ENCODE assay signal across 12 cellular contexts in the genomic region with DNA sequence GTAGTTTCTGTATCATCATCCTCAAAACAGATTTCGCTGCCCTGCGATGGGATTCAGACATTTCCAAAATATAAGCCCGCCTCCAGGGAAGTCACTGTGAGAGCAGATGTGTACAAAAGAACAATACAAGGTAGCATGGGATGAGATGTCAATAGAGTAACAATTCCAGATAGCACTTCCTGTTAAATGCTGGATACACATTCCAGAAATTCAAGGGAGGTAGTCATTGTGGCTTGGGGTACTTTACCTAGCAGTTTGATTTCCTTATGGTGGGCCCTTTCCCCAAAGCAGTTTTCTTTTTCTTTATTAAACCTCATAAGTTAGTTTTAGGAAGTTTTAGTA. TPM values are rescaled to one million over a fixed set of nuclear protein-coding genes. Genes with fewer than 3 reads are reported as not detected.
A peak's percentile ranks its signal among the peaks of the same experiment; 100 is the strongest.
DNase-seq lines count a peak whose midpoint lies in the region; ATAC-seq, FAIRE-seq and TF ChIP-seq lines count a peak whose summit lies in the region.
"Had no signal": no experiment of that assay in that cellular context is flagged by ENCODE, and none has a peak within 500 bp of the region (broad histone marks: within the 10 kb centered on the region; RNA-seq: fewer than 3 reads in every experiment).

No MANE protein-coding gene starts in this region.

- no peaks in the 10 kb centered on the region for H3K27me3 ChIP-seq in SJCRH30
- peaks cover 2% of the 10 kb centered on the region for H3K27me3 ChIP-seq in trophoblast cell (ENCODE audit: insufficient read depth, low read length)
- no peaks in the 10 kb centered on the region for H3K27me3 ChIP-seq in small intestine (ENCODE audit: control insufficient read depth in 2 of 2, insufficient read depth in 2 of 2, low read length in 2 of 2)

- TF ChIP-seq CTCF in fibroblast of the aortic adventitia (IDR thresholded peaks at IDR 0.05; ENCODE audit: insufficient read depth, low read length) = no peak
- no peak for TF ChIP-seq CTCF in omental fat pad (IDR thresholded peaks at IDR 0.05)

- peak overlapping the region; percentile 83 for H3K4me2 ChIP-seq in trophoblast cell (ENCODE audit: low read length)

- H3K27ac ChIP-seq in SJCRH30 (peak overlapping the region; percentile 63; the same call in 1 of the 2 replicates), trophoblast cell (ENCODE audit: low read depth, low read length) (peak overlapping the region; percentile 27), small intestine (ENCODE audit: low read depth in 1 of 2, low read length in 1 of 2) (no peak overlapping the region)

- H3K79me2 ChIP-seq in trophoblast cell (ENCODE audit: control insufficient read depth, insufficient read depth, low read length, poor library complexity) = peaks cover 23% of the 10 kb centered on the region

- H3K18ac ChIP-seq in trophoblast cell (ENCODE audit: low read length) = no peak overlapping the region

- no CpG with 5 or more reads among the region's 3 CpGs for WGBS in trophoblast cell (ENCODE audit: extremely low coverage, insufficient coverage, insufficient read length)
- WGBS in small intestine, 3 donors = 58 to 90% (median 86%) methylated on average over 3 of the region's 3 CpGs

- H3K4me1 ChIP-seq in SJCRH30 = peaks cover 30% of the 10 kb centered on the region
- peaks cover 0 to 8% of the 10 kb centered on the region in 2 experiments for H3K4me1 ChIP-seq in trophoblast cell (ENCODE audit: control insufficient read depth in 1 of 2, insufficient read depth in 2 of 2, low read length in 2 of 2)
- H3K4me1 ChIP-seq in small intestine (ENCODE audit: control insufficient read depth in 2 of 2, insufficient read depth in 1 of 2, low read depth in 1 of 2, low read length in 1 of 2) = peaks cover 0 to 10% of the 10 kb centered on the region in 2 donors

- H3K9ac ChIP-seq in trophoblast cell (ENCODE audit: low read length) = no peak overlapping the region

- FAIRE-seq in small intestine (lab: Jason Lieb, UNC) = no peak
- FAIRE-seq: islet of Langerhans had no signal

- H4K8ac ChIP-seq in trophoblast cell (ENCODE audit: low read depth, low read length) = no peak overlapping the region

- no peak overlapping the region for H3K23ac ChIP-seq in trophoblast cell (ENCODE audit: low read length)

- no peaks in the 10 kb centered on the region for H3K9me3 ChIP-seq in SJCRH30 (replicated peaks)
- no peaks in the 10 kb centered on the region for H3K9me3 ChIP-seq in trophoblast cell (ENCODE audit: insufficient read depth, low read depth, low read length)
- H3K9me3 ChIP-seq in small intestine (ENCODE audit: control insufficient read depth, low read depth) = no peaks in the 10 kb centered on the region

- H3K36me3 ChIP-seq in SJCRH30 (no peaks in the 10 kb centered on the region; the same call in 1 of the 2 replicates), trophoblast cell (ENCODE audit: control insufficient read depth in 1 of 2, insufficient read depth in 2 of 2, low read length in 2 of 2) (peaks cover 3 to 4% of the 10 kb centered on the region in 2 experiments), small intestine (ENCODE audit: control insufficient read depth in 2 of 2, insufficient read depth in 2 of 2, low read length in 2 of 2) (no peaks in the 10 kb centered on the region)

- no peak overlapping the region for H3K14ac ChIP-seq in trophoblast cell (ENCODE audit: low read length)

- H2AFZ ChIP-seq in trophoblast cell (ENCODE audit: insufficient read depth, low read length, poor library complexity) = no peak overlapping the region

- H2BK12ac ChIP-seq in trophoblast cell (ENCODE audit: low read length) = no peak overlapping the region

- peak overlapping the region; percentile 93 for H3K4me3 ChIP-seq in SJCRH30
- peak overlapping the region; percentile 87 for H3K4me3 ChIP-seq in fibroblast of the aortic adventitia (ENCODE audit: low read depth, low read length)
- no peak overlapping the region for H3K4me3 ChIP-seq in trophoblast cell (ENCODE audit: low read depth, low read length)
- peak overlapping the region in 1 of 2 donors; percentile 15 for H3K4me3 ChIP-seq in small intestine (ENCODE audit: low read depth in 1 of 2, low read length in 2 of 2)

- DNase-seq in AG20443 (ENCODE audit: low spot score) (peak; percentile 14), SJCRH30 (no peak), fibroblast of the aortic adventitia (ENCODE audit: low read depth) (no peak), trophoblast cell (no peak), amniotic stem cell (lab: John Stamatoyannopoulos, UW) (no peak), omental fat pad (ENCODE audit: low spot score) (no peak), small intestine (no peak)
- no peak for DNase-seq in activated CD4-positive, CD25-positive, alpha-beta regulatory T cell (lab: John Stamatoyannopoulos, UW)
- DNase-seq: CD8-positive, alpha-beta T cell; NCI-H2029 treated with DMSO at 0.1 percent for 48 hours had no signal

- no peak overlapping the region for H2AK5ac ChIP-seq in trophoblast cell (ENCODE audit: low read length)

- ATAC-seq in omental fat pad (ENCODE audit: low FRiP score) = no peak
- ATAC-seq: activated naive CD4-positive, alpha-beta T cell treated with anti-CD3 and anti-CD28 coated beads, Interleukin-2, amount 50 U/mL, for 72 hours; CD8-positive, alpha-beta T cell had no signal

- H4K91ac ChIP-seq in trophoblast cell (ENCODE audit: low read depth, low read length) = no peak overlapping the region

- peak overlapping the region; percentile 92 for H3K4ac ChIP-seq in trophoblast cell (ENCODE audit: low read depth, low read length)

- H2BK5ac ChIP-seq in trophoblast cell (ENCODE audit: low read depth, low read length, poor library complexity) = peak overlapping the region; percentile 32

- H3K79me1 ChIP-seq in trophoblast cell (ENCODE audit: low read length) = peaks cover 21% of the 10 kb centered on the region

- H2BK120ac ChIP-seq in trophoblast cell (ENCODE audit: insufficient read depth, low read length, poor library complexity) = no peak overlapping the region

- H4K12ac ChIP-seq in trophoblast cell (ENCODE audit: low read depth, low read length) = no peak overlapping the region

RNA-seq across cellular contexts. Expression of a gene that starts 2.5 kb away (rescaled TPM):
- total RNA-seq in SJCRH30 (2014; rRNA removed; shearing (Covaris generic)) = 11.5 and 16.0 TPM in 2 replicates
- total RNA-seq in fibroblast of the aortic adventitia (ENCODE audit: low replicate concordance) (24.9 and 25.3 TPM in 2 replicates), omental fat pad (10 to 100 TPM; 30.7 to 61.1 (median 38.4) TPM)
- 43.5 and 44.6 TPM in 2 replicates for polyA plus RNA-seq in trophoblast cell (2013)
- 1 to 10 TPM in 1 of 3 donors, under 1 TPM in 2; 0.54 to 2.8 (median 0.67) TPM for polyA plus RNA-seq in small intestine
- total RNA-seq: CD8-positive, alpha-beta T cell had no signal

Comparison
In these comparisons a context has a peak if more than half of its experiments do, and no peak if none do; other contexts are left out.
1. H3K27ac ChIP-seq: peak in SJCRH30 (single experiment) and trophoblast cell (single experiment); none in small intestine (0 of 2).